In the genomic region with DNA sequence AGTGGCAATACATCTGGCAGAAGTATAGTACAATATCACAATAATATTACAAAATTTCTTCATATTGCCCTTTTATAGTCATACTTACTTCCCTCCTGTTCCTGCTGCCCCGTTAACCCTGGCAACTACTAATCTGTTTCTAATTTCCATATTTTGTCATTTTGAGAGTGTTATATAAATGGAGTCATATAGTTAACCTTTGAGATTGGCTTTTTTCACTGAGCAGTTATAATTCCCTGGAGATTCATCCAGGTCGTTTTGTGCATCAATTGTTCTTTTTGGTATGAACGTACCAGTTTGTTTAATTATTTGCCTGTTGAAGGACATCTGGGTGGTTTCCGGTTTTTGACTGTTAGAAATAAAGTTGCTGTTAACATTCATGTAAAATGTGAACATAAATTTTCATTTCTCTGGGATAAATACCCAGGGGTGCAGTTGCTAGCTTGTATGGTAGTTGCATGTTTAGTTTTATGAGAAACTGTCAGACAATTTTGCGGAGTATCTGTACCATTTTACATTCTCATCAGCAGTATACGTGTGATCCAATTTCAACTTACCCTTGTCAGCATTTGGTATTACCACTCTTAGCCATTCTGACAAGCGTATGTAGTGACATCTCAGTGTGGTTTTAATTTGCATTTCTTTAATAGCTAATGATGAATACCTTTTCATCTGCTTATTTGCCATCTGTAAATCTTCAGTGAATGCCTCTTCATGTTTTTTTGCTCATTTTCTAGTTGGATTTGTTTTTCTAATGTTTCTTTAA, we compare ENCODE assay signal across 14 cellular contexts. TPM values are rescaled to one million over a fixed set of nuclear protein-coding genes. Genes with fewer than 3 reads are reported as not detected.
A peak's percentile ranks its signal among the peaks of the same experiment; 100 is the strongest.
DNase-seq lines count a peak whose midpoint lies in the region; ATAC-seq and TF ChIP-seq lines count a peak whose summit lies in the region.
"Had no signal": no experiment of that assay in that cellular context is flagged by ENCODE, and none has a peak within 500 bp of the region (broad histone marks: within the 10 kb centered on the region; RNA-seq: fewer than 3 reads in every experiment).

No MANE protein-coding gene starts in this region.

- H3F3A ChIP-seq in GM23248 (ENCODE audit: insufficient read depth): peaks cover 2% of the 10 kb centered on the region; the same call in 1 of the 2 replicates

- H3K9me2 ChIP-seq in GM23248 (ENCODE audit: insufficient read depth): no peaks in the 10 kb centered on the region

- 0 out of 2 replicates have a peak overlapping the region, but pooled peaks have one; percentile 17 for H2AFZ ChIP-seq in GM23248

- H4K20me1 ChIP-seq in GM23248 (ENCODE audit: insufficient read depth): no peaks in the 10 kb centered on the region

- peaks cover 91% of the 10 kb centered on the region for H3K79me2 ChIP-seq in GM23248 (ENCODE audit: insufficient read depth)

- DNase-seq in DMS 273 (lab: John Stamatoyannopoulos, UW; ENCODE audit: unreplicated experiment): peak; percentile 28
- no peak for DNase-seq in DMS 273 treated with DMSO at 0.1 percent for 48 hours (lab: John Stamatoyannopoulos, UW)
- DNase-seq in GM23248: peak; percentile 33
- peak; percentile 16 to 78 for DNase-seq in NCI-H526 (lab: John Stamatoyannopoulos, UW)
- no peak for DNase-seq in gastrocnemius medialis
- no peak for DNase-seq in effector memory CD4-positive, alpha-beta T cell
- no peak for DNase-seq in effector CD8-positive, alpha-beta T cell (lab: John Stamatoyannopoulos, UW)
- DNase-seq in Peyer's patch: no peak
- DNase-seq: cortex of kidney; EL; glutamatergic neuron; left lung; stimulated activated naive CD8-positive, alpha-beta T cell treated with anti-CD3 and anti-CD28 coated beads, Interleukin-15, Interleukin-2, amounts not matched to agents 100 U/mL and 50 U/mL, for 24 hours had no signal

- intact Hi-C loops in gastrocnemius medialis (cut with DNase I; ENCODE audit: low total_unique reads): no loop called here

- H3K9me3 ChIP-seq in GM23248 (ENCODE audit: low read depth) (no peaks in the 10 kb centered on the region), gastrocnemius medialis (no peaks in the 10 kb centered on the region), Peyer's patch (no peaks in the 10 kb centered on the region)
- H3K9me3 ChIP-seq in effector memory CD4-positive, alpha-beta T cell (ENCODE audit: control insufficient read depth, low read length): no peaks in the 10 kb centered on the region
- H3K9me3 ChIP-seq: left lung had no signal

- TF ChIP-seq POLR2A in gastrocnemius medialis (IDR thresholded peaks at IDR 0.05): no peak
- TF ChIP-seq POLR2A in Peyer's patch (IDR thresholded peaks at IDR 0.05): no peak

- peaks cover 22% of the 10 kb centered on the region for H3K4me1 ChIP-seq in GM23248 (ENCODE audit: insufficient read depth)
- H3K4me1 ChIP-seq in gastrocnemius medialis: peaks cover 30 to 31% of the 10 kb centered on the region in 2 donors
- H3K4me1 ChIP-seq in effector memory CD4-positive, alpha-beta T cell (ENCODE audit: control insufficient read depth, insufficient read depth, low read length, poor library complexity, severe bottlenecking): peaks cover 4% of the 10 kb centered on the region
- peaks cover 0 to 20% (median 2%) of the 10 kb centered on the region in 4 donors for H3K4me1 ChIP-seq in Peyer's patch

- no peak for TF ChIP-seq CTCF in gastrocnemius medialis (IDR thresholded peaks at IDR 0.05 in 4 of 5, conservative IDR thresholded peaks at IDR 0.05 in 1 of 5)
- TF ChIP-seq CTCF in Peyer's patch (IDR thresholded peaks at IDR 0.05): no peak

- 0 out of 2 replicates have a peak overlapping the region, but pooled peaks have one; percentile 3 for H3K27ac ChIP-seq in GM23248
- peak overlapping the region in 2 of 4 donors; percentile 1 to 8 for H3K27ac ChIP-seq in gastrocnemius medialis
- H3K27ac ChIP-seq in effector memory CD4-positive, alpha-beta T cell (ENCODE audit: insufficient read depth, low read length, poor library complexity, severe bottlenecking): no peak overlapping the region
- no peak overlapping the region for H3K27ac ChIP-seq in Peyer's patch
- H3K27ac ChIP-seq: 22Rv1, left lung had no signal

- H3K4me3 ChIP-seq in GM23248: peak overlapping the region; percentile 28; the same call in 1 of the 2 replicates
- no peak overlapping the region for H3K4me3 ChIP-seq in gastrocnemius medialis
- no peak overlapping the region for H3K4me3 ChIP-seq in effector memory CD4-positive, alpha-beta T cell (ENCODE audit: insufficient read depth, low read depth, low read length, poor library complexity, severe bottlenecking)
- no peak overlapping the region for H3K4me3 ChIP-seq in Peyer's patch
- H3K4me3 ChIP-seq: left lung had no signal

- H3K36me3 ChIP-seq in GM23248 (ENCODE audit: low read depth): peaks cover 7% of the 10 kb centered on the region; the same call in 1 of the 2 replicates
- no peaks in the 10 kb centered on the region for H3K36me3 ChIP-seq in gastrocnemius medialis
- H3K36me3 ChIP-seq in effector memory CD4-positive, alpha-beta T cell (ENCODE audit: control insufficient read depth, insufficient read depth, low read length): peaks cover 3% of the 10 kb centered on the region
- H3K36me3 ChIP-seq in Peyer's patch: peaks cover 0 to 4% (median 0%) of the 10 kb centered on the region in 3 donors

- 30 to 41% methylated on average over 7 of the region's 7 CpGs for WGBS in GM23248 (ENCODE audit: low coverage in 1 of 2, low lambda C conversion rate in 2 of 2, missing lambda C conversion rate in 2 of 2), 2 experiments

- ATAC-seq in gastrocnemius medialis: peak; percentile 50 to 58
- ATAC-seq: left lung; stimulated activated naive CD8-positive, alpha-beta T cell treated with anti-CD3 and anti-CD28 coated beads, Interleukin-15, Interleukin-2, amounts not matched to agents 100 U/mL and 50 U/mL, for 24 hours had no signal

- H3K4me2 ChIP-seq in GM23248 (ENCODE audit: unreplicated experiment): peak overlapping the region; percentile 48

- no peak overlapping the region for H3K9ac ChIP-seq in GM23248

- H3K27me3 ChIP-seq in GM23248 (replicated peaks; ENCODE audit: insufficient read depth) (no peaks in the 10 kb centered on the region), gastrocnemius medialis (no peaks in the 10 kb centered on the region), Peyer's patch (no peaks in the 10 kb centered on the region)
- no peaks in the 10 kb centered on the region for H3K27me3 ChIP-seq in effector memory CD4-positive, alpha-beta T cell (replicated peaks; ENCODE audit: control insufficient read depth, insufficient read depth, low read length, poor library complexity, severe bottlenecking)
- H3K27me3 ChIP-seq: left lung had no signal

- in situ Hi-C loops in GM23248 (cut with MboI): no loop called here
- in situ Hi-C loops in gastrocnemius medialis (cut with MboI; ENCODE audit: low sequenced_read_pairs in 4 of 4): no loop called here

RNA-seq across cellular contexts. Expression of gene IL20RB, which starts 32.2 kb away (rescaled TPM):
- total RNA-seq in GM23248 (2014; rRNA removed; shearing (Covaris generic)): 97.4 and 107 TPM in 2 replicates
- 72.5 TPM in 2 replicates for polyA plus RNA-seq in GM23248 (2016; fragmentation: Nextera tagmentation; extraction: Ambion mirVana)
- total RNA-seq in gastrocnemius medialis (under 1 TPM; 0.38 to 0.63 (median 0.52) TPM), Peyer's patch (1 to 10 TPM in 2 of 4 donors, under 1 TPM in 2; 0.54 to 1.7 (median 0.81) TPM)

Comparison
In these comparisons a context has a peak if more than half of its experiments do, and no peak if none do; other contexts are left out.
1. DNase-seq: peak in DMS 273 (single experiment), GM23248 (single experiment) and NCI-H526 (2 of 2); none in DMS 273 treated with DMSO at 0.1 percent for 48 hours (single experiment), gastrocnemius medialis (0 of 2), effector memory CD4-positive, alpha-beta T cell (0 of 3), effector CD8-positive, alpha-beta T cell (single experiment) and Peyer's patch (0 of 3).
2. RNA of gene IL20RB, which starts 32.2 kb away (total RNA-seq): 97.4 to 107 TPM in GM23248; 0.54 to 1.7 TPM in Peyer's patch and 0.38 to 0.63 TPM in gastrocnemius medialis; every median in the first group is over 10 times any median in the second.